ENCODE assay signal across 1 cellular context in the genomic region with DNA sequence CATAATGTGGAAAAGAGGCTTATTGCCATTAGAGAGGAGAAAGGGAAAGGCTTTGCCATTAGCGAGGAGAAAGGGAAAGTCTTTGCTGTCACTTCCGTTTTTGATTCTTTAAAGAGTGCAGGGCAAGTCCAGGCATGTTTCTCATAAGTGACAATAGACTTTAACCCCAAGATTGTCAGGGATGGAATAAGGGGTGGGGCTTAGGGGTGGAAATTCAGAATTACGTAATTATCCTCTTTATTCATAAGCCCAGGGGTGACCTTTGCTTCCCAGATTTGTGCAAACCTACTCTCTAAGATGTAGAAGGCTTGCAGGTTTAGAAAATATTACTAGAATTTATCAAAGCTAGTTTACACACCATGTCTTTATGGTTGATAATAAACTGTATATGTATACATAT.
TF ChIP-seq lines count a peak whose summit lies in the region.

No MANE protein-coding gene starts in this region.

TF ChIP-seq in SK-N-SH, 30 proteins besides CTCF, POLR2A, EP300 and RAD21 (continued from another document):
- TF ChIP-seq, protein P1, sequence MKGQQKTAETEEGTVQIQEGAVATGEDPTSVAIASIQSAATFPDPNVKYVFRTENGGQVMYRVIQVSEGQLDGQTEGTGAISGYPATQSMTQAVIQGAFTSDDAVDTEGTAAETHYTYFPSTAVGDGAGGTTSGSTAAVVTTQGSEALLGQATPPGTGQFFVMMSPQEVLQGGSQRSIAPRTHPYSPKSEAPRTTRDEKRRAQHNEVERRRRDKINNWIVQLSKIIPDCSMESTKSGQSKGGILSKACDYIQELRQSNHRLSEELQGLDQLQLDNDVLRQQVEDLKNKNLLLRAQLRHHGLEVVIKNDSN (IDR thresholded peaks at IDR 0.05; ENCODE audit: borderline replicate concordance, low read depth) = no peak
- TF ChIP-seq, protein P2, sequence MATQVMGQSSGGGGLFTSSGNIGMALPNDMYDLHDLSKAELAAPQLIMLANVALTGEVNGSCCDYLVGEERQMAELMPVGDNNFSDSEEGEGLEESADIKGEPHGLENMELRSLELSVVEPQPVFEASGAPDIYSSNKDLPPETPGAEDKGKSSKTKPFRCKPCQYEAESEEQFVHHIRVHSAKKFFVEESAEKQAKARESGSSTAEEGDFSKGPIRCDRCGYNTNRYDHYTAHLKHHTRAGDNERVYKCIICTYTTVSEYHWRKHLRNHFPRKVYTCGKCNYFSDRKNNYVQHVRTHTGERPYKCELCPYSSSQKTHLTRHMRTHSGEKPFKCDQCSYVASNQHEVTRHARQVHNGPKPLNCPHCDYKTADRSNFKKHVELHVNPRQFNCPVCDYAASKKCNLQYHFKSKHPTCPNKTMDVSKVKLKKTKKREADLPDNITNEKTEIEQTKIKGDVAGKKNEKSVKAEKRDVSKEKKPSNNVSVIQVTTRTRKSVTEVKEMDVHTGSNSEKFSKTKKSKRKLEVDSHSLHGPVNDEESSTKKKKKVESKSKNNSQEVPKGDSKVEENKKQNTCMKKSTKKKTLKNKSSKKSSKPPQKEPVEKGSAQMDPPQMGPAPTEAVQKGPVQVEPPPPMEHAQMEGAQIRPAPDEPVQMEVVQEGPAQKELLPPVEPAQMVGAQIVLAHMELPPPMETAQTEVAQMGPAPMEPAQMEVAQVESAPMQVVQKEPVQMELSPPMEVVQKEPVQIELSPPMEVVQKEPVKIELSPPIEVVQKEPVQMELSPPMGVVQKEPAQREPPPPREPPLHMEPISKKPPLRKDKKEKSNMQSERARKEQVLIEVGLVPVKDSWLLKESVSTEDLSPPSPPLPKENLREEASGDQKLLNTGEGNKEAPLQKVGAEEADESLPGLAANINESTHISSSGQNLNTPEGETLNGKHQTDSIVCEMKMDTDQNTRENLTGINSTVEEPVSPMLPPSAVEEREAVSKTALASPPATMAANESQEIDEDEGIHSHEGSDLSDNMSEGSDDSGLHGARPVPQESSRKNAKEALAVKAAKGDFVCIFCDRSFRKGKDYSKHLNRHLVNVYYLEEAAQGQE (IDR thresholded peaks at IDR 0.05; ENCODE audit: low read depth, low read length) = no peak
- TF ChIP-seq TEAD4 (IDR thresholded peaks at IDR 0.05; ENCODE audit: borderline replicate concordance, insufficient read depth) (no peak), RFX5 (IDR thresholded peaks at IDR 0.05; ENCODE audit: low read length) (no peak)
